In the genomic region with DNA sequence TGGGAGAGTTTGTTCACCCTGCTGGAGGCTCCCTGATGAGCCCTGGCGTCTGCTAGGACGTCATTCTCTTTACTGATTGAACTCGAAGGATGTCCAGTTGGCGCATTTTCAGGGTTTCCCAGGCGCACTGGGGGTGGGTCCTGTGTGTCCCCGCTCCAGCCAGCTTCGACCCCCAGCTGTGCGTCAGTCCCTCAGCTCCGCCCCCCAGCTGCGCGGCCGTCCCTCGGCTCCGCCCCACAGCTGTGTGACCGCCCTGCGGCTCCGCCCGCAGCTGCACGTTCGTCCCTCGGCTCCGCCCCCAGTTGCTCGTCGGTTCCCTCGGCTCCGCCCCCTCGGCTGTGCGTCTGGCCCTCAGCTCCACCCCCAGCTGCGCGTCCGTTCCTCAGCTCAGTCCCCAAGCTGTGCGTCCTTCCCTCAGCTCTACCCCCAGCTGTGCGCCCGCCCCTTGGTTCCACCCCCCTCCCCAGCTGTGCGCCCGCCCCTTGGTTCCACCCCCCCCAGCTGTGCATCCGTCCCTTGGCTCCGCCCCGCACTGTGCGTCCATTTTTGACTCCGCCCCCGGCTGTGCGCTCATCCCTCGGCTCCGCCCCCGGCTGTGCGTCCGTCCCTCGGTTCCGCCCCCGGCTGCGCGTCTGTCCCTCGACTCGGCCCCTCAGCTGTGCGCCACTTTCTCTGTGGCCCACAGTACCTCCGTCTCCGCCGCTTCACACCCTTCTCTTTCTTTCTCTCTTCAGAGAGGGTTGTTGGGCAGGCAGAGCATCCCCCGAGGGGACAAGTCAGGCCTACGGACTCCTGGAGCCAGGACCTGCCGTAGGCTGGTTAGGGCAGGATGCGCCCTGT, we compare ENCODE assay signal across 8 cellular contexts.
DNase-seq lines count a peak whose midpoint lies in the region; ATAC-seq and TF ChIP-seq lines count a peak whose summit lies in the region.

No MANE protein-coding gene starts in this region.

- peak; percentile 99 for DNase-seq in CD14-positive monocyte (ENCODE audit: low spot score)
- DNase-seq in HT-29 (ENCODE audit: low spot score): peak; percentile 93
- peak; percentile 100 for DNase-seq in RPMI8226
- peak; percentile 97 for DNase-seq in fibroblast of peridontal ligament (ENCODE audit: extremely low read depth)
- peak; percentile 98 for DNase-seq in natural killer cell
- DNase-seq in stimulated activated naive B cell treated with anti-CD40 and anti-IgM and Interleukin-4, amounts not matched to agents 10 μg/mL and 1 μg/mL and 100 μg/mL, for 72 hours: peak; percentile 97

- intact Hi-C loops in CD14-positive monocyte (cut with micrococcal nuclease) (loop anchor here (2.0 to 10.0 kb wide), 7 partner anchors 39 to 414 kb away; partner anchors contain the start of genes FAAP20 (in 2 of the 2), PEX10 (in 2 of the 2), TMEM52 (in 2 of the 2) and CALML6 (in 1 of the 2)), natural killer cell (cut with micrococcal nuclease) (loop anchor here (1.0 kb wide), 2 partner anchors 66 to 224 kb away; no protein-coding TSS in a partner anchor)

- H3K4me3 Mint-ChIP-seq in CD14-positive monocyte (peak overlapping the region; percentile 81 to 88), natural killer cell (peak overlapping the region; percentile 90)
- H3K4me3 Mint-ChIP-seq in activated T-helper 17 cell treated with anti-CD3 and anti-CD28 coated beads, Interleukin-2, amount 50 U/mL, for 72 hours: peak overlapping the region; percentile 82
- H3K4me3 Mint-ChIP-seq in stimulated activated naive B cell treated with anti-CD40 and anti-IgM and Interleukin-4, amounts not matched to agents 10 μg/mL and 1 μg/mL and 100 μg/mL, for 72 hours: peak overlapping the region; percentile 81 to 88

- H3K27ac Mint-ChIP-seq in CD14-positive monocyte: peak overlapping the region; percentile 93 to 97 (median 95)
- H3K27ac Mint-ChIP-seq in activated T-helper 17 cell treated with anti-CD3 and anti-CD28 coated beads, Interleukin-2, amount 50 U/mL, for 72 hours: peak overlapping the region; percentile 81
- peak overlapping the region; percentile 94 for H3K27ac Mint-ChIP-seq in natural killer cell
- peak overlapping the region; percentile 92 for H3K27ac Mint-ChIP-seq in stimulated activated naive B cell treated with anti-CD40 and anti-IgM and Interleukin-4, amounts not matched to agents 10 μg/mL and 1 μg/mL and 100 μg/mL, for 72 hours

- TF ChIP-seq CTCF in CD14-positive monocyte (IDR thresholded peaks at IDR 0.05) (no peak), natural killer cell (IDR thresholded peaks at IDR 0.05) (no peak)

- peak; percentile 93 for ATAC-seq in GM21360 (IDR thresholded peaks at IDR 0.05; ENCODE audit: unreplicated experiment)
- ATAC-seq in activated T-helper 17 cell treated with anti-CD3 and anti-CD28 coated beads, Interleukin-2, amount 50 U/mL, for 72 hours (replicated peaks): peak; percentile 95
- ATAC-seq in natural killer cell: peak; percentile 88 to 96 (median 89)
- ATAC-seq in stimulated activated naive B cell treated with anti-CD40 and anti-IgM and Interleukin-4, amounts not matched to agents 10 μg/mL and 1 μg/mL and 100 μg/mL, for 72 hours (replicated peaks): peak; percentile 91 to 92

- H3K9me3 Mint-ChIP-seq in CD14-positive monocyte: no peaks in the 10 kb centered on the region
- no peaks in the 10 kb centered on the region for H3K9me3 Mint-ChIP-seq in activated T-helper 17 cell treated with anti-CD3 and anti-CD28 coated beads, Interleukin-2, amount 50 U/mL, for 72 hours
- H3K9me3 Mint-ChIP-seq in natural killer cell: no peaks in the 10 kb centered on the region
- H3K9me3 Mint-ChIP-seq in stimulated activated naive B cell treated with anti-CD40 and anti-IgM and Interleukin-4, amounts not matched to agents 10 μg/mL and 1 μg/mL and 100 μg/mL, for 72 hours: no peaks in the 10 kb centered on the region

- H3K36me3 Mint-ChIP-seq in CD14-positive monocyte (no peaks in the 10 kb centered on the region), natural killer cell (no peaks in the 10 kb centered on the region)
- H3K36me3 Mint-ChIP-seq in activated T-helper 17 cell treated with anti-CD3 and anti-CD28 coated beads, Interleukin-2, amount 50 U/mL, for 72 hours (ENCODE audit: low read depth): no peaks in the 10 kb centered on the region
- peaks cover 0 to 2% of the 10 kb centered on the region in 2 donors for H3K36me3 Mint-ChIP-seq in stimulated activated naive B cell treated with anti-CD40 and anti-IgM and Interleukin-4, amounts not matched to agents 10 μg/mL and 1 μg/mL and 100 μg/mL, for 72 hours

- H3K27me3 Mint-ChIP-seq in CD14-positive monocyte (ENCODE audit: low read depth in 3 of 3) (peaks cover 7 to 16% (median 13%) of the 10 kb centered on the region in 3 donors), natural killer cell (ENCODE audit: low read depth in 2 of 2) (no peaks in the 10 kb centered on the region)
- no peaks in the 10 kb centered on the region for H3K27me3 Mint-ChIP-seq in activated T-helper 17 cell treated with anti-CD3 and anti-CD28 coated beads, Interleukin-2, amount 50 U/mL, for 72 hours
- no peaks in the 10 kb centered on the region for H3K27me3 Mint-ChIP-seq in stimulated activated naive B cell treated with anti-CD40 and anti-IgM and Interleukin-4, amounts not matched to agents 10 μg/mL and 1 μg/mL and 100 μg/mL, for 72 hours

- H3K4me1 Mint-ChIP-seq in CD14-positive monocyte (peaks cover 12% of the 10 kb centered on the region), natural killer cell (peaks cover 12 to 13% of the 10 kb centered on the region in 2 donors)
- no peaks in the 10 kb centered on the region for H3K4me1 Mint-ChIP-seq in activated T-helper 17 cell treated with anti-CD3 and anti-CD28 coated beads, Interleukin-2, amount 50 U/mL, for 72 hours
- peaks cover 16 to 22% of the 10 kb centered on the region in 2 donors for H3K4me1 Mint-ChIP-seq in stimulated activated naive B cell treated with anti-CD40 and anti-IgM and Interleukin-4, amounts not matched to agents 10 μg/mL and 1 μg/mL and 100 μg/mL, for 72 hours

Comparison
In these comparisons a context has a peak if more than half of its experiments do, and no peak if none do; other contexts are left out.
1. Peak in every context shown above with its lines: DNase-seq and ATAC-seq.